In the genomic region with DNA sequence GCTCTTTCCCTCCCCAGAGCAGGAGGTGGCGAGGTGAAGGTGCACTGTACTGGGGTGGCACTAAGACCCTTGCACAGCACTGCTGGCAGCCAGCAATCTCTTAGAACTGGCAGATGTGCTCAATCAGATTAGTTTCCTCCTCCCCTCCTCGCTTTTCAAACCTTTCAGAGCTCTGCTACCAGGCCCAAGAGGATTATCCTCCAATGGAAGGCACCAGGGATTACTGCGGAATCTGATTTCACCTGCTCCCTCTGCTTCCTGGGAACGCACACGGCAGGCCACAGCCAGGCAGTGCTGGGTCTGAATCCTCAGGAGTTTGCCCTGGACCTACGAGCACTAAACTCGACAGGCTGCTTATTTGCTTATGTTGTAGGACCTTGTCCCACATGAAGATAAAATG, we compare ENCODE assay signal across 18 cellular contexts. TPM values are rescaled to one million over a fixed set of nuclear protein-coding genes. Genes with fewer than 3 reads are reported as not detected.
DNase-seq lines count a peak whose midpoint lies in the region; ATAC-seq and TF ChIP-seq lines count a peak whose summit lies in the region.
"Had no signal": no experiment of that assay in that cellular context is flagged by ENCODE, and none has a peak within 500 bp of the region (broad histone marks: within the 10 kb centered on the region; RNA-seq: fewer than 3 reads in every experiment).

No MANE protein-coding gene starts in this region.

- 36 to 44% methylated on average over 7 of the region's 7 CpGs for WGBS in ectodermal cell, 2 experiments

- H3K27me3 Mint-ChIP-seq in progenitor cell of endocrine pancreas, result no peaks in the 10 kb centered on the region
- H3K27me3 Mint-ChIP-seq: CD4-positive, alpha-beta T cell had no signal

- H3K27ac Mint-ChIP-seq in progenitor cell of endocrine pancreas, result peak overlapping the region; percentile 96
- H3K27ac Mint-ChIP-seq: activated CD4-positive, alpha-beta T cell treated with anti-CD3 and anti-CD28 coated beads, Interleukin-2, amount 10 ng/mL, durations not matched to agents 24 days and 14 days; activated T-helper 1 cell treated with anti-CD3 and anti-CD28 coated beads, Interleukin-12 subunit alpha, Interleukin-12 subunit beta, Interleukin-2, Interleukin-4 antibody, amounts not matched to agents 30 ng/mL and 10 ng/mL and 1 ng/mL, durations not matched to agents 14 hours and 24 hours and 36 hours; CD4-positive, alpha-beta T cell; stimulated activated naive CD8-positive, alpha-beta T cell treated with anti-CD3 and anti-CD28 coated beads, Interleukin-15, Interleukin-2, amounts not matched to agents 100 ng/mL and 50 ng/mL, for 24 hours had no signal

- H3K4me3 Mint-ChIP-seq in progenitor cell of endocrine pancreas (ENCODE audit: low read depth), result no peak overlapping the region
- H3K4me3 Mint-ChIP-seq: activated CD4-positive, alpha-beta T cell treated with anti-CD3 and anti-CD28 coated beads, Interleukin-2, amount 10 ng/mL, durations not matched to agents 24 days and 14 days; activated T-helper 1 cell treated with anti-CD3 and anti-CD28 coated beads, Interleukin-12 subunit alpha, Interleukin-12 subunit beta, Interleukin-2, Interleukin-4 antibody, amounts not matched to agents 30 ng/mL and 10 ng/mL and 1 ng/mL, durations not matched to agents 14 hours and 24 hours and 36 hours; CD4-positive, alpha-beta T cell; immature natural killer cell; stimulated activated naive CD8-positive, alpha-beta T cell treated with anti-CD3 and anti-CD28 coated beads, Interleukin-15, Interleukin-2, amounts not matched to agents 100 ng/mL and 50 ng/mL, for 24 hours had no signal

- H3K4me1 Mint-ChIP-seq in progenitor cell of endocrine pancreas (ENCODE audit: low read depth), result peaks cover 39% of the 10 kb centered on the region
- H3K4me1 Mint-ChIP-seq: activated CD4-positive, alpha-beta T cell treated with anti-CD3 and anti-CD28 coated beads, Interleukin-2, amount 10 ng/mL, durations not matched to agents 24 days and 14 days had no signal

- no peaks in the 10 kb centered on the region for H3K36me3 ChIP-seq in ectodermal cell (ENCODE audit: control insufficient read depth, insufficient read depth, low read length)

- ATAC-seq in GM18909 (IDR thresholded peaks at IDR 0.05; ENCODE audit: poor library complexity, unreplicated experiment), result no peak

- H3K27me3 ChIP-seq in ectodermal cell (ENCODE audit: control insufficient read depth, insufficient read depth, low read length, poor library complexity, severe bottlenecking), result no peaks in the 10 kb centered on the region

- peaks cover 53% of the 10 kb centered on the region for H3K4me1 ChIP-seq in ectodermal cell (ENCODE audit: control insufficient read depth, insufficient read depth, low read length)

- H3K27ac ChIP-seq in ectodermal cell (ENCODE audit: insufficient read depth, low read depth, low read length, poor library complexity, severe bottlenecking), result peak overlapping the region; percentile 37

- DNase-seq in DMS53 (lab: John Stamatoyannopoulos, UW) (peak; percentile 59), NCI-H2171 treated with DMSO at 0.1 percent for 48 hours (lab: John Stamatoyannopoulos, UW) (peak; percentile 88), progenitor cell of endocrine pancreas (ENCODE audit: low spot score, unreplicated experiment) (no peak), NCI-H146 (lab: John Stamatoyannopoulos, UW) (no peak), GM03348 (ENCODE audit: low spot score) (no peak)
- DNase-seq in stimulated activated CD4-positive, alpha-beta T cell treated with anti-CD3 and anti-CD28 coated beads, Interleukin-4, amount 100 ng/mL, for 1 hour, result no peak
- DNase-seq: activated CD4-positive, alpha-beta T cell treated with anti-CD3 and anti-CD28 coated beads, Interleukin-2, amount 10 ng/mL, durations not matched to agents 24 days and 14 days; amygdala; CD4-positive, alpha-beta T cell; immature natural killer cell; NCI-H1436 treated with DMSO at 0.1 percent for 48 hours; stimulated activated CD4-positive, alpha-beta T cell treated with anti-CD3 and anti-CD28 coated beads, Interleukin-2, amount 100 ng/mL, for 48 hours had no signal

- no peaks in the 10 kb centered on the region for H3K9me3 ChIP-seq in ectodermal cell (ENCODE audit: control insufficient read depth, low read length)

- H3K9me3 Mint-ChIP-seq in progenitor cell of endocrine pancreas (ENCODE audit: low read depth), result no peaks in the 10 kb centered on the region
- H3K9me3 Mint-ChIP-seq: activated CD4-positive, alpha-beta T cell treated with anti-CD3 and anti-CD28 coated beads, Interleukin-2, amount 10 ng/mL, durations not matched to agents 24 days and 14 days; activated T-helper 1 cell treated with anti-CD3 and anti-CD28 coated beads, Interleukin-12 subunit alpha, Interleukin-12 subunit beta, Interleukin-2, Interleukin-4 antibody, amounts not matched to agents 30 ng/mL and 10 ng/mL and 1 ng/mL, durations not matched to agents 14 hours and 24 hours and 36 hours; CD4-positive, alpha-beta T cell; immature natural killer cell; stimulated activated naive CD8-positive, alpha-beta T cell treated with anti-CD3 and anti-CD28 coated beads, Interleukin-15, Interleukin-2, amounts not matched to agents 100 ng/mL and 50 ng/mL, for 24 hours had no signal

- no peak for TF ChIP-seq CTCF in progenitor cell of endocrine pancreas (IDR thresholded peaks at IDR 0.05; ENCODE audit: unreplicated experiment)

- H3K4me3 ChIP-seq in ectodermal cell (ENCODE audit: insufficient read depth, low read depth, low read length), result no peak overlapping the region

- H3K36me3 Mint-ChIP-seq in progenitor cell of endocrine pancreas (ENCODE audit: insufficient read depth), result peaks cover 11% of the 10 kb centered on the region

RNA-seq across cellular contexts. Expression of a gene that starts 32.8 kb away (rescaled TPM):
- 2.2 TPM for polyA plus RNA-seq in ectodermal cell (2013, experiment 1 of 4)
- 1.1 TPM for polyA plus RNA-seq in ectodermal cell (2013, experiment 2 of 4)
- polyA plus RNA-seq in ectodermal cell (2013, experiment 3 of 4), result 1.1 TPM
- 1.0 TPM for polyA plus RNA-seq in ectodermal cell (2013, experiment 4 of 4)
- total RNA-seq in progenitor cell of endocrine pancreas, result 0.55 TPM in 1 of 2 replicates, not detected in the other
- total RNA-seq: activated CD4-positive, alpha-beta T cell treated with anti-CD3 and anti-CD28 coated beads, Interleukin-2, amount 10 ng/mL, durations not matched to agents 24 days and 14 days; activated T-helper 1 cell treated with anti-CD3 and anti-CD28 coated beads, Interleukin-12 subunit alpha, Interleukin-12 subunit beta, Interleukin-2, Interleukin-4 antibody, amounts not matched to agents 30 ng/mL and 10 ng/mL and 1 ng/mL, durations not matched to agents 14 hours and 24 hours and 36 hours; CD4-positive, alpha-beta T cell; dermis microvascular lymphatic vessel endothelial cell; mucosa of gallbladder had no signal
- polyA plus RNA-seq: immature natural killer cell had no signal

RNA-seq across cellular contexts. Expression of a gene that starts 50.2 kb away (rescaled TPM):
- polyA plus RNA-seq in ectodermal cell (2013, experiment 1 of 4), result 26.8 TPM
- polyA plus RNA-seq in ectodermal cell (2013, experiment 2 of 4), result 31.7 TPM
- 20.9 TPM for polyA plus RNA-seq in ectodermal cell (2013, experiment 3 of 4)
- 26.2 TPM for polyA plus RNA-seq in ectodermal cell (2013, experiment 4 of 4)
- total RNA-seq in progenitor cell of endocrine pancreas, result 23.1 and 29.0 TPM in 2 replicates
- total RNA-seq: activated CD4-positive, alpha-beta T cell treated with anti-CD3 and anti-CD28 coated beads, Interleukin-2, amount 10 ng/mL, durations not matched to agents 24 days and 14 days; activated T-helper 1 cell treated with anti-CD3 and anti-CD28 coated beads, Interleukin-12 subunit alpha, Interleukin-12 subunit beta, Interleukin-2, Interleukin-4 antibody, amounts not matched to agents 30 ng/mL and 10 ng/mL and 1 ng/mL, durations not matched to agents 14 hours and 24 hours and 36 hours; CD4-positive, alpha-beta T cell had no signal

Comparison
In these comparisons a context has a peak if more than half of its experiments do, and no peak if none do; other contexts are left out.
1. DNase-seq: peak in DMS53 (single experiment) and NCI-H2171 treated with DMSO at 0.1 percent for 48 hours (single experiment); none in progenitor cell of endocrine pancreas (single experiment), NCI-H146 (single experiment), GM03348 (single experiment) and stimulated activated CD4-positive, alpha-beta T cell treated with anti-CD3 and anti-CD28 coated beads, Interleukin-4, amount 100 ng/mL, for 1 hour (single experiment).